ENCODE assay signal across 8 cellular contexts in genomic region chr3:69671082-69671952, GRCh38.
DNase-seq lines count a peak whose midpoint lies in the region; ATAC-seq and TF ChIP-seq lines count a peak whose summit lies in the region.

No MANE protein-coding gene starts in this region.

- TF ChIP-seq CTCF in LNCAP (IDR thresholded peaks at IDR 0.05) (peak; percentile 78), ascending aorta (IDR thresholded peaks at IDR 0.05) (peak; percentile 67 to 74 (median 70)), hepatocyte (IDR thresholded peaks at IDR 0.05; ENCODE audit: poor library complexity) (peak; percentile 85), tibial artery (IDR thresholded peaks at IDR 0.05) (peak; percentile 74 to 75)

- no peaks in the 10 kb centered on the region for H4K20me1 ChIP-seq in hepatocyte (ENCODE audit: insufficient read depth, poor library complexity, severe bottlenecking)

- H3K4me2 ChIP-seq in hepatocyte: no peak overlapping the region

- no peaks in the 10 kb centered on the region for H3K27me3 ChIP-seq in ascending aorta
- no peaks in the 10 kb centered on the region for H3K27me3 ChIP-seq in hepatocyte
- no peaks in the 10 kb centered on the region for H3K27me3 ChIP-seq in tibial artery

- WGBS in hepatocyte (ENCODE audit: low lambda C conversion rate, missing lambda C conversion rate): 66% methylated on average over 6 of the region's 6 CpGs

- H3K27ac ChIP-seq in ascending aorta (no peak overlapping the region), hepatocyte (no peak overlapping the region), tibial artery (no peak overlapping the region)

- no peaks in the 10 kb centered on the region for H3K36me3 ChIP-seq in ascending aorta
- H3K36me3 ChIP-seq in hepatocyte (replicated peaks; ENCODE audit: insufficient read depth, low read depth): no peaks in the 10 kb centered on the region
- no peaks in the 10 kb centered on the region for H3K36me3 ChIP-seq in tibial artery

- H3K4me3 ChIP-seq in ascending aorta (no peak overlapping the region), hepatocyte (no peak overlapping the region), tibial artery (no peak overlapping the region)

- H2AFZ ChIP-seq in hepatocyte: no peak overlapping the region

- DNase-seq in NCI-H2171 treated with DMSO at 0.1 percent for 48 hours (lab: John Stamatoyannopoulos, UW): peak; percentile 21
- no peak for DNase-seq in NCI-H2171 (lab: John Stamatoyannopoulos, UW)
- no peak for DNase-seq in ascending aorta (ENCODE audit: low spot score in 2 of 2)
- DNase-seq in hepatocyte (ENCODE audit: low spot score): peak; percentile 60
- no peak for DNase-seq in tibial artery
- DNase-seq in activated CD4-positive, CD25-positive, alpha-beta regulatory T cell (lab: John Stamatoyannopoulos, UW): no peak

- intact Hi-C loops in ascending aorta (cut with DNase I) (loop anchor here (2.0 kb wide), 2 partner anchors 511 to 551 kb away; no protein-coding TSS in a partner anchor), tibial artery (cut with DNase I; ENCODE audit: low total_unique reads) (no loop called here)

- H3K79me2 ChIP-seq in hepatocyte: no peaks in the 10 kb centered on the region

- H3K9me2 ChIP-seq in hepatocyte (replicated peaks; ENCODE audit: insufficient read depth): no peaks in the 10 kb centered on the region

- H3K4me1 ChIP-seq in ascending aorta (no peaks in the 10 kb centered on the region), hepatocyte (ENCODE audit: insufficient read depth) (peaks cover 6% of the 10 kb centered on the region), tibial artery (peaks cover 0 to 4% (median 0%) of the 10 kb centered on the region in 4 donors)

- H3K9me3 ChIP-seq in ascending aorta (no peaks in the 10 kb centered on the region), hepatocyte (ENCODE audit: low read depth) (no peaks in the 10 kb centered on the region), tibial artery (peaks cover 0 to 4% (median 0%) of the 10 kb centered on the region in 3 donors)

- ATAC-seq in HG03095 (IDR thresholded peaks at IDR 0.05; ENCODE audit: unreplicated experiment): no peak

Comparison
In these comparisons a context has a peak if more than half of its experiments do, and no peak if none do; other contexts are left out.
1. DNase-seq: peak in NCI-H2171 treated with DMSO at 0.1 percent for 48 hours (single experiment) and hepatocyte (single experiment); none in NCI-H2171 (single experiment), ascending aorta (0 of 2), tibial artery (0 of 2) and activated CD4-positive, CD25-positive, alpha-beta regulatory T cell (0 of 4).
2. Peak in every context shown above with its lines, with median percentiles within 50 percentile points of each other: CTCF ChIP-seq.